In the genomic region with DNA sequence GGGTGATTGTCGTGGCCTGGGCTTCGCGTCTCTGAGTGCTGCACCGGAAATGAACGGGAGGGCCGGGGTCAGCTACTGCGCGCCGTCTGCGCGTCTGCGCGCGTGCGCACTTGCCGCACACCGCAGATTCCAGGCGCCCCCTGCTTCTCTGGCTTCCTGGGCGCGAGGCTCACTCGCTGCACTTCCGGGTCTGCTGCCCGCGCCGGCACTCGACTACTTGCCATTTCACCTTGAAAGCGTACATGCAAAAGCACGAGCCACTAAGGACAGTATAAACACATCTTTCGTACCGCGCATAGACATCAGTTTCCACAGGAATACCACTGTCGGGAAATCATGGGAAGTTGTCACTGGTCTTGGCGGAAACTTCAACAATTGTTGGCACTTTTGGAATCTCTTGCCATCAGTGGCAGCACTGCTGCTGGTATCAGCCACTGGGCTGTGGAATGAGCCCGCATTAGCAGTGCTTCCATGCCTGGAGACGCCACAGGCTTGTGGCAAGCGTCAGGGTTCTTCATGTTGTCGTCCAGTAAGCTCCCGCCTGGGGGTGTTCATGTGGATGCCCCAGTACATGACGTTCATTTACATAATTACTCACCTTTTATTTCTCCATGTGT, we compare ENCODE assay signal across 30 cellular contexts. TPM values are rescaled to one million over a fixed set of nuclear protein-coding genes. Genes with fewer than 3 reads are reported as not detected.
DNase-seq lines count a peak whose midpoint lies in the region; ATAC-seq, FAIRE-seq and TF ChIP-seq lines count a peak whose summit lies in the region.
"Had no signal": no experiment of that assay in that cellular context is flagged by ENCODE, and none has a peak within 500 bp of the region (broad histone marks: within the 10 kb centered on the region; RNA-seq: fewer than 3 reads in every experiment).

Gene SUPT20HL2, minus strand, starts transcription at position 51 of the 617 bp plus-strand sequence. CDS start 754 bp downstream, outside the sequence.

- no peak within 1 kb of the TSS for H3K27ac ChIP-seq in K562 (ENCODE audit: extremely low read depth, low read depth, low read length)
- no peak within 1 kb of the TSS for H3K27ac ChIP-seq in trophoblast cell (ENCODE audit: low read depth, low read length)
- H3K27ac ChIP-seq: BLaER1 had no signal

- no peak within 1 kb of the TSS for H3K23ac ChIP-seq in trophoblast cell (ENCODE audit: low read length)

- WGBS in K562 (ENCODE audit: insufficient coverage, low coverage, missing lambda C conversion rate) = 8% methylated on average over 10 of the region's 39 CpGs
- no CpG with 5 or more reads among the region's 39 CpGs for WGBS in trophoblast cell (ENCODE audit: extremely low coverage, insufficient coverage, insufficient read length)
- WGBS in lower leg skin, 2 donors = 88 to 98% methylated on average over 37 to 39 of the region's 39 CpGs

- no peaks in the 10 kb centered on the region for H3K79me2 ChIP-seq in K562 (ENCODE audit: control insufficient read depth, insufficient read depth, low read length)
- no peaks in the 10 kb centered on the region for H3K79me2 ChIP-seq in trophoblast cell (ENCODE audit: control insufficient read depth, insufficient read depth, low read length, poor library complexity)

- in situ Hi-C loops in K562 (cut with MboI) = no loop called here

- no peak within 1 kb of the TSS for H2BK120ac ChIP-seq in trophoblast cell (ENCODE audit: insufficient read depth, low read length, poor library complexity)

- no peak for TF ChIP-seq RAD21 in K562 (CRISPR knock-in tag; conservative IDR thresholded peaks at IDR 0.05 in 1 of 2, IDR thresholded peaks at IDR 0.05 in 1 of 2)

- H3K36me3 ChIP-seq in K562 (ENCODE audit: control insufficient read depth, insufficient read depth, low read length) = no peaks in the 10 kb centered on the region
- no peaks in the 10 kb centered on the region for H3K36me3 ChIP-seq in trophoblast cell (ENCODE audit: control insufficient read depth in 1 of 2, insufficient read depth in 2 of 2, low read length in 2 of 2)
- H3K36me3 ChIP-seq: BE2C, BLaER1 had no signal

- H3K9me1 ChIP-seq in K562 (ENCODE audit: control insufficient read depth, insufficient read depth, low read length) = no peaks in the 10 kb centered on the region

- H3K4ac ChIP-seq in trophoblast cell (ENCODE audit: low read depth, low read length) = no peak within 1 kb of the TSS

- H3K27me3 ChIP-seq in K562 (ENCODE audit: control insufficient read depth in 2 of 2, insufficient read depth in 2 of 2, low read length in 2 of 2) = peaks cover 2 to 28% of the 10 kb centered on the region in 2 experiments; a peak in 4 of 5 replicates
- H3K27me3 ChIP-seq in trophoblast cell (ENCODE audit: insufficient read depth, low read length) = no peaks in the 10 kb centered on the region
- H3K27me3 ChIP-seq: BE2C, BLaER1 had no signal

- H3K18ac ChIP-seq in trophoblast cell (ENCODE audit: low read length) = no peak within 1 kb of the TSS

- TF ChIP-seq POLR2A in K562 (conservative IDR thresholded peaks at IDR 0.05) (no peak), lower leg skin (IDR thresholded peaks at IDR 0.05) (no peak)

- POLR2A ChIA-PET in K562 (lab: Yijun Ruan, JAX) = no interaction called here

- DNase-seq in NCI-H69 (lab: John Stamatoyannopoulos, UW) = peak; percentile 40
- DNase-seq in K562 (ENCODE audit: extremely low read depth in 1 of 4, low spot score in 3 of 4) = no peak
- peak; percentile 74 to 86 for DNase-seq in trophoblast cell
- DNase-seq in NCI-H2081 (lab: John Stamatoyannopoulos, UW) = no peak
- DNase-seq in SIG-M5 (lab: John Stamatoyannopoulos, UW) = no peak
- DNase-seq in lower leg skin (ENCODE audit: low spot score in 2 of 2) = no peak
- DNase-seq: 8988T; ACHN; BE2C; C1 segment of cervical spinal cord; CD4-positive, alpha-beta memory T cell; CD4-positive, CD25-positive, alpha-beta regulatory T cell; CD8-positive, alpha-beta memory T cell; COR-L47; DMS 273 treated with DMSO at 0.1 percent for 48 hours; DMS153; DMS53; DMS79; DND-41; EL; GDM1 had no signal

- no peak for ATAC-seq in K562
- ATAC-seq: GM12878 had no signal

- CTCF ChIA-PET in K562 (lab: Yijun Ruan, JAX; ENCODE audit: low intra/inter-chr PET ratio) = no interaction called here

- H4K12ac ChIP-seq in trophoblast cell (ENCODE audit: low read depth, low read length) = no peak within 1 kb of the TSS

- H3K9ac ChIP-seq in K562 (ENCODE audit: insufficient read depth in 1 of 2, low read depth in 2 of 2, low read length in 2 of 2) (no peak within 1 kb of the TSS), trophoblast cell (ENCODE audit: low read length) (no peak within 1 kb of the TSS)
- H3K9ac ChIP-seq: BLaER1 had no signal

- H2AK5ac ChIP-seq in trophoblast cell (ENCODE audit: low read length) = no peak within 1 kb of the TSS

- H3K9me3 ChIP-seq in K562 (replicated peaks; ENCODE audit: control insufficient read depth, insufficient read depth, low read depth, low read length) (no peaks in the 10 kb centered on the region), trophoblast cell (ENCODE audit: insufficient read depth, low read depth, low read length) (no peaks in the 10 kb centered on the region)
- H3K9me3 ChIP-seq: BE2C, BLaER1 had no signal

- TF ChIP-seq CTCF in K562 (IDR thresholded peaks at IDR 0.05 in 2 of 3, conservative IDR thresholded peaks at IDR 0.05 in 1 of 3; ENCODE audit: insufficient read depth in 2 of 3, low read depth in 1 of 3, low read length in 3 of 3) = no peak
- no peak for TF ChIP-seq CTCF in lower leg skin (IDR thresholded peaks at IDR 0.05)

- H4K91ac ChIP-seq in trophoblast cell (ENCODE audit: low read depth, low read length) = no peak within 1 kb of the TSS

- no peak within 1 kb of the TSS for H4K8ac ChIP-seq in trophoblast cell (ENCODE audit: low read depth, low read length)

- H2BK5ac ChIP-seq in trophoblast cell (ENCODE audit: low read depth, low read length, poor library complexity) = no peak within 1 kb of the TSS

- H3K4me1 ChIP-seq in K562 (replicated peaks in 1 of 2; ENCODE audit: control insufficient read depth in 2 of 2, insufficient read depth in 2 of 2, low read length in 2 of 2) (peaks cover 0 to 4% of the 10 kb centered on the region in 2 experiments; a peak in 1 of 5 replicates), trophoblast cell (ENCODE audit: control insufficient read depth in 1 of 2, insufficient read depth in 2 of 2, low read length in 2 of 2) (no peaks in the 10 kb centered on the region)
- H3K4me1 ChIP-seq: BE2C, BLaER1 had no signal

- intact Hi-C loops in K562 (cut with micrococcal nuclease) (no loop called here), lower leg skin (cut with DNase I; ENCODE audit: low total_unique reads) (no loop called here)

- H3K4me3 ChIP-seq in K562 (no peak within 1 kb of the TSS), trophoblast cell (ENCODE audit: low read depth, low read length) (no peak within 1 kb of the TSS), lower leg skin (ENCODE audit: low read depth, poor library complexity, severe bottlenecking) (no peak within 1 kb of the TSS)
- H3K4me3 ChIP-seq: BLaER1, GM12878 had no signal

- no TSS peak for BruUV-seq in K562 (replicated peaks; lab: Mats Ljungman, UMichigan)

- no peaks in the 10 kb centered on the region for H4K20me1 ChIP-seq in K562 (replicated peaks; ENCODE audit: control insufficient read depth, insufficient read depth, low read length)
- H4K20me1 ChIP-seq: BLaER1 had no signal

- H3K79me1 ChIP-seq in trophoblast cell (ENCODE audit: low read length) = no peaks in the 10 kb centered on the region

- no peak within 1 kb of the TSS for H2AFZ ChIP-seq in K562 (ENCODE audit: low read depth, low read length)
- H2AFZ ChIP-seq in trophoblast cell (ENCODE audit: insufficient read depth, low read length, poor library complexity) = no peak within 1 kb of the TSS

- TF ChIP-seq EP300 in K562 (IDR thresholded peaks at IDR 0.05; ENCODE audit: low read length) = no peak

- no peak within 1 kb of the TSS for H2BK12ac ChIP-seq in trophoblast cell (ENCODE audit: low read length)

- no peak within 1 kb of the TSS for H3K14ac ChIP-seq in trophoblast cell (ENCODE audit: low read length)

- FAIRE-seq in K562 (lab: Jason Lieb, UNC) = no peak
- FAIRE-seq: A204.1, GM12878, GM18507 had no signal

- no peak within 1 kb of the TSS for H3K4me2 ChIP-seq in K562 (ENCODE audit: insufficient read depth, low read length)
- H3K4me2 ChIP-seq in trophoblast cell (ENCODE audit: low read length) = no peak within 1 kb of the TSS
- H3K4me2 ChIP-seq: BLaER1 had no signal

TF ChIP-seq in K562, 482 proteins besides CTCF, POLR2A, EP300 and RAD21:
- TF ChIP-seq CXXC5 (CRISPR knock-in tag; IDR thresholded peaks at IDR 0.05) (no peak), ELF1 (tag; IDR thresholded peaks at IDR 0.05) (0 out of 2 replicates have a peak, but pooled peaks have one; percentile 22)

RNA-seq across cellular contexts. Expression of gene SUPT20HL2, which starts in this region (rescaled TPM):
- not detected in 2 replicates for total RNA-seq in K562 (2011; cell fraction: chromatin; rRNA removed; ENCODE audit: low replicate concordance)
- not detected in 2 replicates for total RNA-seq in K562 (2011; cell fraction: nucleolus; rRNA removed)
- not detected in 2 replicates for total RNA-seq in K562 (2011; cell fraction: nucleoplasm; rRNA removed)
- total RNA-seq in K562 (2014; rRNA removed) = not detected in 2 replicates
- not detected in 2 replicates for total RNA-seq in K562 (2014; rRNA removed; fragmentation: Illumina TruSeq; extraction: Trizol)
- total RNA-seq in K562 (2015; rRNA removed; fragmentation: Illumina TruSeq; extraction: Trizol) = not detected in 2 replicates
- not detected in 2 replicates for total RNA-seq in K562 (2021)
- polyA plus RNA-seq in K562 (2011; rRNA removed) = not detected in 2 replicates
- not detected in 2 replicates for polyA plus RNA-seq in K562 (2011; cell fraction: cytosol; rRNA removed)
- not detected in 2 replicates for polyA plus RNA-seq in K562 (2011; cell fraction: nucleus; rRNA removed)
- not detected in 2 replicates for polyA plus RNA-seq in K562 (2012)
- polyA plus RNA-seq in K562 (2014; fragmentation: Illumina TruSeq; extraction: Trizol) = not detected in 2 replicates
- polyA plus RNA-seq in K562 (2014; fragmentation: Nextera tagmentation; extraction: Ambion mirVana) = not detected
- polyA plus RNA-seq in K562 (2014; rRNA removed) = 0.04 TPM in 1 of 2 replicates, not detected in the other
- polyA minus RNA-seq in K562 (2011; rRNA and poly(A)+ RNA removed) = not detected in 2 replicates
- polyA minus RNA-seq in K562 (2011; cell fraction: cytosol; rRNA and poly(A)+ RNA removed) = not detected in 2 replicates
- not detected in 2 replicates for polyA minus RNA-seq in K562 (2011; cell fraction: nucleus; rRNA and poly(A)+ RNA removed)
- not detected in 2 replicates for polyA plus RNA-seq in trophoblast cell (2013)
- total RNA-seq in lower leg skin = not detected
- total RNA-seq: A673; CD4-positive, alpha-beta memory T cell; CD4-positive, CD25-positive, alpha-beta regulatory T cell; CD8-positive, alpha-beta memory T cell; Daoy; G401; GM12878 had no signal
- polyA plus RNA-seq: AG04450; CD14-positive monocyte; CD4-positive, alpha-beta memory T cell; CD4-positive, CD25-positive, alpha-beta regulatory T cell; CD8-positive, alpha-beta memory T cell; GM12878 had no signal

Comparison
In these comparisons a context has a peak if more than half of its experiments do, and no peak if none do; other contexts are left out.
1. DNase-seq: peak in NCI-H69 (single experiment) and trophoblast cell (2 of 2); none in K562 (0 of 4), NCI-H2081 (0 of 2), SIG-M5 (single experiment) and lower leg skin (0 of 2).